Comparison of ENCODE assay signal across 12 cellular contexts in genomic region chr17:35017021-35017420, GRCh38.
"Had no signal": no experiment of that assay in that cellular context is flagged by ENCODE, and none has a peak within 500 bp of the region (broad histone marks: within the 10 kb centered on the region; RNA-seq: fewer than 3 reads in every experiment).

No MANE protein-coding gene starts in this region.

- ATAC-seq: activated CD4-positive, CD25-positive, alpha-beta regulatory T cell treated with anti-CD3 and anti-CD28 coated beads, Interleukin-2, amount 50 U/mL, for 24 hours; activated CD8-positive, alpha-beta T cell treated with anti-CD3 and anti-CD28 coated beads, Interleukin-2, amount 10 ng/mL, durations not matched to agents 7 days and 5 days; activated naive CD8-positive, alpha-beta T cell treated with anti-CD3 and anti-CD28 coated beads, Interleukin-2, amount 50 U/mL, for 24 hours had no signal

- H3K27me3 Mint-ChIP-seq: activated naive CD8-positive, alpha-beta T cell treated with anti-CD3 and anti-CD28 coated beads, Interleukin-2, amount 50 U/mL, for 24 hours had no signal

- H3K4me3 Mint-ChIP-seq: activated CD8-positive, alpha-beta T cell treated with anti-CD3 and anti-CD28 coated beads, Interleukin-2, amount 10 ng/mL, durations not matched to agents 7 days and 5 days; activated naive CD8-positive, alpha-beta T cell treated with anti-CD3 and anti-CD28 coated beads, Interleukin-2, amount 50 U/mL, for 24 hours; mesothelial cell of epicardium; T-helper 2 cell treated with Interferon-gamma antibody and Interleukin-4, amounts not matched to agents 5 μg/mL and 100 μg/mL, for 36 hours had no signal

- H3K27ac Mint-ChIP-seq: activated CD8-positive, alpha-beta T cell treated with anti-CD3 and anti-CD28 coated beads, Interleukin-2, amount 10 ng/mL, durations not matched to agents 7 days and 5 days; activated naive CD8-positive, alpha-beta T cell treated with anti-CD3 and anti-CD28 coated beads, Interleukin-2, amount 50 U/mL, for 24 hours; mesothelial cell of epicardium; T-helper 2 cell treated with Interferon-gamma antibody and Interleukin-4, amounts not matched to agents 5 μg/mL and 100 μg/mL, for 36 hours had no signal

- H3K9me3 Mint-ChIP-seq: activated naive CD8-positive, alpha-beta T cell treated with anti-CD3 and anti-CD28 coated beads, Interleukin-2, amount 50 U/mL, for 24 hours; mesothelial cell of epicardium; T-helper 2 cell treated with Interferon-gamma antibody and Interleukin-4, amounts not matched to agents 5 μg/mL and 100 μg/mL, for 36 hours had no signal

- H3K27ac ChIP-seq: cardiac muscle cell, coronary artery, hepatocyte, upper lobe of left lung had no signal

- DNase-seq: activated CD8-positive, alpha-beta T cell treated with anti-CD3 and anti-CD28 coated beads, Interleukin-2, amount 10 ng/mL, durations not matched to agents 7 days and 5 days; activated effector memory CD4-positive, alpha-beta T cell treated with Interleukin-2 at 50 U/mL for 16 hours; activated naive CD8-positive, alpha-beta T cell treated with anti-CD3 and anti-CD28 coated beads, Interleukin-2, amount 50 U/mL, for 24 hours; effector memory CD4-positive, alpha-beta T cell; SIG-M5; upper lobe of left lung had no signal
